1 cellular context compared by ENCODE assay signal in genomic region chr14:89576132-89576923, GRCh38.
A peak's percentile ranks its signal among the peaks of the same experiment; 100 is the strongest.
TF ChIP-seq lines count a peak whose summit lies in the region.

No MANE protein-coding gene starts in this region.

TF ChIP-seq in HEK293, 187 proteins besides CTCF, POLR2A, EP300 and RAD21 (continued from another document and continues in another):
- TF ChIP-seq ZNF645 (tag by site-specific recombination; IDR thresholded peaks at IDR 0.05) (no peak), ZNF16 (tag by site-specific recombination; IDR thresholded peaks at IDR 0.05; ENCODE audit: low read depth) (no peak), ZNF560 (tag by site-specific recombination; IDR thresholded peaks at IDR 0.05; ENCODE audit: borderline replicate concordance) (no peak), ZFP37 (tag by site-specific recombination; IDR thresholded peaks at IDR 0.05) (no peak), ZNF433 (tag by site-specific recombination; IDR thresholded peaks at IDR 0.05; ENCODE audit: low read depth) (no peak), ZNF280C (tag by site-specific recombination; IDR thresholded peaks at IDR 0.05) (no peak), ZNF404 (tag by site-specific recombination; IDR thresholded peaks at IDR 0.05) (no peak), PRDM6 (tag by site-specific recombination; IDR thresholded peaks at IDR 0.05) (no peak), ZNF785 (tag by site-specific recombination; IDR thresholded peaks at IDR 0.05) (no peak), ZNF843 (tag by site-specific recombination; IDR thresholded peaks at IDR 0.05) (0 out of 2 replicates have a peak, but pooled peaks have one; percentile 11), ZBTB8A (tag by site-specific recombination; IDR thresholded peaks at IDR 0.05) (no peak), ZNF341 (tag by site-specific recombination; IDR thresholded peaks at IDR 0.05; ENCODE audit: low read depth) (peak; percentile 91), ZNF639 (tag by site-specific recombination; IDR thresholded peaks at IDR 0.05) (no peak), ZFP3 (tag by site-specific recombination; IDR thresholded peaks at IDR 0.05; ENCODE audit: low read depth) (no peak), ZNF248 (tag by site-specific recombination; IDR thresholded peaks at IDR 0.05) (no peak), ATF2 (tag by site-specific recombination; IDR thresholded peaks at IDR 0.05; ENCODE audit: low read depth) (no peak), ZBTB10 (tag by site-specific recombination; IDR thresholded peaks at IDR 0.05) (no peak), SCRT1 (tag by site-specific recombination; IDR thresholded peaks at IDR 0.05; ENCODE audit: borderline replicate concordance) (no peak), ZNF707 (tag by site-specific recombination; IDR thresholded peaks at IDR 0.05) (no peak), KLF16 (tag by site-specific recombination; IDR thresholded peaks at IDR 0.05) (no peak), INSM2 (tag by site-specific recombination; IDR thresholded peaks at IDR 0.05) (no peak), WT1 (tag by site-specific recombination; IDR thresholded peaks at IDR 0.05) (no peak), ZNF513 (tag by site-specific recombination; IDR thresholded peaks at IDR 0.05) (no peak), ZSCAN16 (tag by site-specific recombination; IDR thresholded peaks at IDR 0.05) (peak; percentile 86), ZNF555 (tag by site-specific recombination; conservative IDR thresholded peaks at IDR 0.05) (no peak), ZNF624 (tag by site-specific recombination; IDR thresholded peaks at IDR 0.05) (no peak), ZNF280D (tag by site-specific recombination; IDR thresholded peaks at IDR 0.05) (no peak), ZNF169 (tag by site-specific recombination; IDR thresholded peaks at IDR 0.05) (no peak), ZNF155 (tag by site-specific recombination; IDR thresholded peaks at IDR 0.05) (no peak), ZNF350 (tag by site-specific recombination; IDR thresholded peaks at IDR 0.05) (no peak), ZNF701 (tag by site-specific recombination; IDR thresholded peaks at IDR 0.05) (no peak), SALL2 (tag by site-specific recombination; IDR thresholded peaks at IDR 0.05; ENCODE audit: borderline replicate concordance) (no peak), EGR2 (tag by site-specific recombination; IDR thresholded peaks at IDR 0.05; ENCODE audit: low read depth) (no peak), ZNF19 (tag by site-specific recombination; IDR thresholded peaks at IDR 0.05; ENCODE audit: low read depth) (no peak), HIC1 (tag by site-specific recombination; IDR thresholded peaks at IDR 0.05) (no peak), ZNF335 (tag by site-specific recombination; conservative IDR thresholded peaks at IDR 0.05) (peak; percentile 40), ZNF112 (tag by site-specific recombination; IDR thresholded peaks at IDR 0.05) (no peak), ZNF621 (tag by site-specific recombination; IDR thresholded peaks at IDR 0.05) (no peak), ZNF121 (tag by site-specific recombination; IDR thresholded peaks at IDR 0.05) (no peak)
